36 cellular contexts compared by ENCODE assay signal in genomic region chr5:16296946-16297345, GRCh38.
"Had no signal": no experiment of that assay in that cellular context is flagged by ENCODE, and none has a peak within 500 bp of the region (broad histone marks: within the 10 kb centered on the region; RNA-seq: fewer than 3 reads in every experiment).

No MANE protein-coding gene starts in this region.

- H3K27ac ChIP-seq: KMS-11 had no signal

- H3K36me3 ChIP-seq: MG63 had no signal

- DNase-seq: Karpas-422, Kasumi-1, KG1, MG63, MM.1S, NCI-H1048, NCI-H1092, NCI-H1092 treated with DMSO at 0.1 percent for 48 hours, NCI-H1105, NCI-H1105 treated with DMSO at 0.1 percent for 48 hours, NCI-H1417, NCI-H1417 treated with DMSO at 0.1 percent for 48 hours, NCI-H1436, NCI-H1436 treated with DMSO at 0.1 percent for 48 hours, NCI-H146, NCI-H1694, NCI-H1694 treated with DMSO at 0.1 percent for 48 hours, NCI-H187, NCI-H187 treated with DMSO at 0.1 percent for 48 hours, NCI-H1930, NCI-H2029, NCI-H2029 treated with DMSO at 0.1 percent for 48 hours, NCI-H2081, NCI-H2081 treated with DMSO at 0.1 percent for 48 hours, NCI-H2107, NCI-H2171, NCI-H2171 treated with DMSO at 0.1 percent for 48 hours, NCI-H2227 treated with DMSO at 0.1 percent for 48 hours, NCI-H226, NCI-H345, NCI-H446, NCI-H446 treated with DMSO at 0.1 percent for 48 hours, NCI-H510A, NCI-H510A treated with DMSO at 0.1 percent for 48 hours, NCI-H524 had no signal

- H3K4me3 ChIP-seq: MG63 had no signal
